ENCODE assay signal across 8 cellular contexts in the genomic region with DNA sequence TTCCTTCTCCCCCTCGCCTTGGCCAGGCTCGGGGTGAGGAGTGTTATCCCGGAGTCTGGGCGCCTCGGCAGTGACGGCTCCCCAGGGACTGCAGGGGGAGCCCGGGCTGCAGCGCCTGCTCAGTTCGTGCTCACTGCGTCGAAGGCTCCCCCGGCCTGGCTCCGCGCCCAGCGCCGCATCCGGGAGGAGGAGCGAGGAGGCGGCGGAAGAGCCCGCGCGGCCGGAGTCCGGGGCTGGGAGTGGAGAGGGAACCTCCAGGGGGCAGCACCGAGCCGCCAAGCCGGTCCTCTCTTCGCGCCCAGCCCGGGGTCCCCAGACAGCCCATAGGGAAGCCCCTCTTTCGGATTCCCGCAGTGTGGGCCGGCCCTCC. TPM values are rescaled to one million over a fixed set of nuclear protein-coding genes. Genes with fewer than 3 reads are reported as not detected.
DNase-seq lines count a peak whose midpoint lies in the region; ATAC-seq and TF ChIP-seq lines count a peak whose summit lies in the region.

No MANE protein-coding gene starts in this region.

- POLR2A ChIA-PET in WTC11 (lab: Charles Lee): interaction anchor here (2.6 to 3.1 kb wide), 2 partner anchors 15 to 79 kb away, joined by 13 to 18 read pairs; partner anchors contain the start of gene ETF1

- H3K36me3 Mint-ChIP-seq in WTC11: peaks cover 22% of the 10 kb centered on the region

- H3K4me3 Mint-ChIP-seq in WTC11: peak overlapping the region; percentile 83

- H3K27me3 Mint-ChIP-seq in WTC11 (ENCODE audit: low read depth): peaks cover 34% of the 10 kb centered on the region

- TF ChIP-seq CTCF in WTC11 (IDR thresholded peaks at IDR 0.05) (peak; percentile 83), cardiac fibroblast (IDR thresholded peaks at IDR 0.05; ENCODE audit: low read depth, low read length) (peak; percentile 63)

- peak overlapping the region; percentile 94; the same call in 1 of the 2 replicates for H3K27ac Mint-ChIP-seq in WTC11

- CTCF ChIA-PET in WTC11 (lab: Charles Lee): interaction anchor here (0.6 to 13.9 kb wide), 14 partner anchors 8 to 923 kb away, joined by 3 to 254 read pairs (median 7); partner anchors contain the start of genes HSPA9, KDM3B and KIF20A

- DNase-seq in AG08395 (ENCODE audit: low spot score) (peak; percentile 98), NCI-H2196 treated with DMSO at 0.1 percent for 48 hours (lab: John Stamatoyannopoulos, UW; ENCODE audit: unreplicated experiment) (peak; percentile 88), WTC11 (ENCODE audit: low spot score) (peak; percentile 92), cardiac fibroblast (ENCODE audit: low read depth in 2 of 2) (peak; percentile 97 to 98), islet precursor cell (peak; percentile 95)
- DNase-seq in stimulated activated CD4-positive, alpha-beta T cell treated with anti-CD3 and anti-CD28 coated beads, Interleukin-12 subunit alpha, Interleukin-12 subunit beta, amount 100 ng/mL, for 4 hours: peak; percentile 92

- H3K4me1 Mint-ChIP-seq in WTC11: 0 out of 2 replicates have a peak, but pooled peaks cover 7% of the 10 kb centered on the region

- peak; percentile 23 for ATAC-seq in GM18870 (IDR thresholded peaks at IDR 0.05; ENCODE audit: unreplicated experiment)
- ATAC-seq in HG03108 (IDR thresholded peaks at IDR 0.05; ENCODE audit: unreplicated experiment): peak; percentile 48
- peak; percentile 61 for ATAC-seq in WTC11

- H3K9me3 Mint-ChIP-seq in WTC11: no peaks in the 10 kb centered on the region

- H3K4me3 ChIP-seq in cardiac fibroblast (replicated peaks in 1 of 2; ENCODE audit: low read depth in 2 of 2, low read length in 2 of 2): peak overlapping the region; percentile 76 to 82

TF ChIP-seq in WTC11, 78 proteins besides CTCF, POLR2A, EP300 and RAD21 (continues in another document):
- TF ChIP-seq ETV6 (CRISPR knock-in tag; IDR thresholded peaks at IDR 0.05) (peak; percentile 86; the same call in 1 of the 2 replicates), ZNF317 (CRISPR knock-in tag; IDR thresholded peaks at IDR 0.05; ENCODE audit: borderline replicate concordance, low read depth) (no peak), NR1H2 (CRISPR knock-in tag; IDR thresholded peaks at IDR 0.05) (no peak), CREM (CRISPR knock-in tag; IDR thresholded peaks at IDR 0.05) (0 out of 2 replicates have a peak, but pooled peaks have one; percentile 49), RORB (CRISPR knock-in tag; IDR thresholded peaks at IDR 0.05) (no peak), TP53 (CRISPR knock-in tag; IDR thresholded peaks at IDR 0.05) (peak; percentile 79; the same call in 1 of the 2 replicates), PRDM15 (CRISPR knock-in tag; IDR thresholded peaks at IDR 0.05) (0 out of 2 replicates have a peak, but pooled peaks have one; percentile 44), ZNF423 (CRISPR knock-in tag; IDR thresholded peaks at IDR 0.05) (peak; percentile 70), EMX1 (CRISPR knock-in tag; IDR thresholded peaks at IDR 0.05) (0 out of 2 replicates have a peak, but pooled peaks have one; percentile 56), ZNF121 (CRISPR knock-in tag; IDR thresholded peaks at IDR 0.05) (no peak), CREB1 (CRISPR knock-in tag; IDR thresholded peaks at IDR 0.05) (no peak), RELA (CRISPR knock-in tag; IDR thresholded peaks at IDR 0.05; ENCODE audit: borderline replicate concordance) (peak; percentile 69; the same call in 1 of the 2 replicates), ZNF671 (CRISPR knock-in tag; IDR thresholded peaks at IDR 0.05) (no peak), FOXJ3 (CRISPR knock-in tag; IDR thresholded peaks at IDR 0.05; ENCODE audit: borderline replicate concordance) (no peak), MYBL2 (CRISPR knock-in tag; IDR thresholded peaks at IDR 0.05) (peak; percentile 77), FOXK1 (CRISPR knock-in tag; IDR thresholded peaks at IDR 0.05) (peak; percentile 72; the same call in 1 of the 2 replicates), ESRRA (CRISPR knock-in tag; IDR thresholded peaks at IDR 0.05; ENCODE audit: borderline replicate concordance) (peak; percentile 77; the same call in 1 of the 2 replicates), SP1 (CRISPR knock-in tag; conservative IDR thresholded peaks at IDR 0.05) (peak; percentile 65)
- TF ChIP-seq, protein P1, sequence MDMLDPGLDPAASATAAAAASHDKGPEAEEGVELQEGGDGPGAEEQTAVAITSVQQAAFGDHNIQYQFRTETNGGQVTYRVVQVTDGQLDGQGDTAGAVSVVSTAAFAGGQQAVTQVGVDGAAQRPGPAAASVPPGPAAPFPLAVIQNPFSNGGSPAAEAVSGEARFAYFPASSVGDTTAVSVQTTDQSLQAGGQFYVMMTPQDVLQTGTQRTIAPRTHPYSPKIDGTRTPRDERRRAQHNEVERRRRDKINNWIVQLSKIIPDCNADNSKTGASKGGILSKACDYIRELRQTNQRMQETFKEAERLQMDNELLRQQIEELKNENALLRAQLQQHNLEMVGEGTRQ (CRISPR knock-in tag; IDR thresholded peaks at IDR 0.05): no peak
- TF ChIP-seq, protein P2, sequence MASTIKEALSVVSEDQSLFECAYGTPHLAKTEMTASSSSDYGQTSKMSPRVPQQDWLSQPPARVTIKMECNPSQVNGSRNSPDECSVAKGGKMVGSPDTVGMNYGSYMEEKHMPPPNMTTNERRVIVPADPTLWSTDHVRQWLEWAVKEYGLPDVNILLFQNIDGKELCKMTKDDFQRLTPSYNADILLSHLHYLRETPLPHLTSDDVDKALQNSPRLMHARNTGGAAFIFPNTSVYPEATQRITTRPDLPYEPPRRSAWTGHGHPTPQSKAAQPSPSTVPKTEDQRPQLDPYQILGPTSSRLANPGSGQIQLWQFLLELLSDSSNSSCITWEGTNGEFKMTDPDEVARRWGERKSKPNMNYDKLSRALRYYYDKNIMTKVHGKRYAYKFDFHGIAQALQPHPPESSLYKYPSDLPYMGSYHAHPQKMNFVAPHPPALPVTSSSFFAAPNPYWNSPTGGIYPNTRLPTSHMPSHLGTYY (CRISPR knock-in tag; IDR thresholded peaks at IDR 0.05): peak; percentile 2; the same call in 1 of the 2 replicates
- TF ChIP-seq, protein P3, sequence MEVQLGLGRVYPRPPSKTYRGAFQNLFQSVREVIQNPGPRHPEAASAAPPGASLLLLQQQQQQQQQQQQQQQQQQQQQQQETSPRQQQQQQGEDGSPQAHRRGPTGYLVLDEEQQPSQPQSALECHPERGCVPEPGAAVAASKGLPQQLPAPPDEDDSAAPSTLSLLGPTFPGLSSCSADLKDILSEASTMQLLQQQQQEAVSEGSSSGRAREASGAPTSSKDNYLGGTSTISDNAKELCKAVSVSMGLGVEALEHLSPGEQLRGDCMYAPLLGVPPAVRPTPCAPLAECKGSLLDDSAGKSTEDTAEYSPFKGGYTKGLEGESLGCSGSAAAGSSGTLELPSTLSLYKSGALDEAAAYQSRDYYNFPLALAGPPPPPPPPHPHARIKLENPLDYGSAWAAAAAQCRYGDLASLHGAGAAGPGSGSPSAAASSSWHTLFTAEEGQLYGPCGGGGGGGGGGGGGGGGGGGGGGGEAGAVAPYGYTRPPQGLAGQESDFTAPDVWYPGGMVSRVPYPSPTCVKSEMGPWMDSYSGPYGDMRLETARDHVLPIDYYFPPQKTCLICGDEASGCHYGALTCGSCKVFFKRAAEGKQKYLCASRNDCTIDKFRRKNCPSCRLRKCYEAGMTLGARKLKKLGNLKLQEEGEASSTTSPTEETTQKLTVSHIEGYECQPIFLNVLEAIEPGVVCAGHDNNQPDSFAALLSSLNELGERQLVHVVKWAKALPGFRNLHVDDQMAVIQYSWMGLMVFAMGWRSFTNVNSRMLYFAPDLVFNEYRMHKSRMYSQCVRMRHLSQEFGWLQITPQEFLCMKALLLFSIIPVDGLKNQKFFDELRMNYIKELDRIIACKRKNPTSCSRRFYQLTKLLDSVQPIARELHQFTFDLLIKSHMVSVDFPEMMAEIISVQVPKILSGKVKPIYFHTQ (CRISPR knock-in tag; IDR thresholded peaks at IDR 0.05): no peak
- TF ChIP-seq, protein P4, sequence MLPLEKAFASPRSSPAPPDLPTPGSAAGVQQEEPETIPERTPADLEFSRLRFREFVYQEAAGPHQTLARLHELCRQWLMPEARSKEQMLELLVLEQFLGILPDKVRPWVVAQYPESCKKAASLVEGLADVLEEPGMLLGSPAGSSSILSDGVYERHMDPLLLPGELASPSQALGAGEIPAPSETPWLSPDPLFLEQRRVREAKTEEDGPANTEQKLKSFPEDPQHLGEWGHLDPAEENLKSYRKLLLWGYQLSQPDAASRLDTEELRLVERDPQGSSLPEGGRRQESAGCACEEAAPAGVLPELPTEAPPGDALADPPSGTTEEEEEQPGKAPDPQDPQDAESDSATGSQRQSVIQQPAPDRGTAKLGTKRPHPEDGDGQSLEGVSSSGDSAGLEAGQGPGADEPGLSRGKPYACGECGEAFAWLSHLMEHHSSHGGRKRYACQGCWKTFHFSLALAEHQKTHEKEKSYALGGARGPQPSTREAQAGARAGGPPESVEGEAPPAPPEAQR (CRISPR knock-in tag; IDR thresholded peaks at IDR 0.05): no peak

RNA-seq across cellular contexts. Expression of gene EGR1, which starts 1.3 kb away (rescaled TPM):
- 15.7 to 30.0 TPM (median 28.5 TPM) in 3 replicates for total RNA-seq in WTC11 (2021)

RNA-seq across cellular contexts. Expression of gene REEP2, which starts 25.1 kb away (rescaled TPM):
- 47.7 to 51.1 TPM (median 50.9 TPM) in 3 replicates for total RNA-seq in WTC11 (2021)

Comparison
In these comparisons a context has a peak if more than half of its experiments do, and no peak if none do; other contexts are left out.
1. Peak in every context shown above with its lines: DNase-seq, ATAC-seq and H3K4me3 ChIP-seq.